ENCODE assay signal across 11 cellular contexts in genomic region chr3:78978037-78978436, GRCh38.
DNase-seq lines count a peak whose midpoint lies in the region; ATAC-seq and TF ChIP-seq lines count a peak whose summit lies in the region.
"Had no signal": no experiment of that assay in that cellular context is flagged by ENCODE, and none has a peak within 500 bp of the region (broad histone marks: within the 10 kb centered on the region; RNA-seq: fewer than 3 reads in every experiment).

No MANE protein-coding gene starts in this region.

- CTCF ChIA-PET in activated CD4-positive, alpha-beta memory T cell treated with anti-CD3 and anti-CD28 coated beads for 36 hours (lab: Charles Lee) = no interaction called here

- DNase-seq in EH (ENCODE audit: low read depth) (peak; percentile 24), M059J (ENCODE audit: low read depth) (peak; percentile 11), astrocyte of the hippocampus (ENCODE audit: low read depth, low spot score) (peak; percentile 36), myocyte (ENCODE audit: low read depth) (peak; percentile 19), coronary artery (ENCODE audit: low spot score) (no peak)
- DNase-seq in stimulated activated CD4-positive, alpha-beta T cell treated with anti-CD3 and anti-CD28 coated beads, Interleukin-15, amount 100 ng/mL, for 24 hours = no peak
- no peak for DNase-seq in activated CD4-positive, alpha-beta memory T cell treated with anti-CD3 and anti-CD28 coated beads for 36 hours
- DNase-seq: erythroblast; stimulated activated CD4-positive, alpha-beta T cell treated with anti-CD3 and anti-CD28 coated beads, Interleukin-4, amount 100 ng/mL, for 24 hours had no signal

- no peaks in the 10 kb centered on the region for H3K27me3 Mint-ChIP-seq in activated CD4-positive, alpha-beta memory T cell treated with anti-CD3 and anti-CD28 coated beads for 36 hours

- intact Hi-C loops in activated CD4-positive, alpha-beta memory T cell treated with anti-CD3 and anti-CD28 coated beads for 36 hours (cut with micrococcal nuclease) = no loop called here

- TF ChIP-seq CTCF in coronary artery (IDR thresholded peaks at IDR 0.05) = no peak

- H3K4me1 Mint-ChIP-seq in activated CD4-positive, alpha-beta memory T cell treated with anti-CD3 and anti-CD28 coated beads for 36 hours (ENCODE audit: low read depth) = no peaks in the 10 kb centered on the region

- POLR2A ChIA-PET in activated CD4-positive, alpha-beta memory T cell treated with anti-CD3 and anti-CD28 coated beads for 36 hours (lab: Charles Lee) = no interaction called here

- H3K36me3 Mint-ChIP-seq in activated CD4-positive, alpha-beta memory T cell treated with anti-CD3 and anti-CD28 coated beads for 36 hours = no peaks in the 10 kb centered on the region

- no peak overlapping the region for H3K4me3 Mint-ChIP-seq in activated CD4-positive, alpha-beta memory T cell treated with anti-CD3 and anti-CD28 coated beads for 36 hours
- H3K4me3 Mint-ChIP-seq: activated T-helper 1 cell treated with anti-CD3 and anti-CD28 coated beads, Interleukin-12 subunit alpha, Interleukin-12 subunit beta, Interleukin-2, Interleukin-4 antibody, amounts not matched to agents 30 ng/mL and 10 ng/mL and 1 ng/mL, durations not matched to agents 14 hours and 24 hours and 36 hours had no signal

- H3K27ac Mint-ChIP-seq in activated CD4-positive, alpha-beta memory T cell treated with anti-CD3 and anti-CD28 coated beads for 36 hours = no peak overlapping the region
- H3K27ac Mint-ChIP-seq: activated T-helper 1 cell treated with anti-CD3 and anti-CD28 coated beads, Interleukin-12 subunit alpha, Interleukin-12 subunit beta, Interleukin-2, Interleukin-4 antibody, amounts not matched to agents 30 ng/mL and 10 ng/mL and 1 ng/mL, durations not matched to agents 14 hours and 24 hours and 36 hours had no signal

- H3K9me3 Mint-ChIP-seq in activated CD4-positive, alpha-beta memory T cell treated with anti-CD3 and anti-CD28 coated beads for 36 hours = peaks cover 4% of the 10 kb centered on the region
- H3K9me3 Mint-ChIP-seq: activated T-helper 1 cell treated with anti-CD3 and anti-CD28 coated beads, Interleukin-12 subunit alpha, Interleukin-12 subunit beta, Interleukin-2, Interleukin-4 antibody, amounts not matched to agents 30 ng/mL and 10 ng/mL and 1 ng/mL, durations not matched to agents 14 hours and 24 hours and 36 hours had no signal

- ATAC-seq in GM19324 (IDR thresholded peaks at IDR 0.05; ENCODE audit: low FRiP score, unreplicated experiment) = no peak

- H3K27ac ChIP-seq in coronary artery = no peak overlapping the region

- H3K4me3 ChIP-seq in coronary artery = no peak overlapping the region

Comparison
In these comparisons a context has a peak if more than half of its experiments do, and no peak if none do; other contexts are left out.
1. DNase-seq: peak in EH (single experiment), M059J (single experiment), astrocyte of the hippocampus (single experiment) and myocyte (single experiment); none in coronary artery (single experiment), stimulated activated CD4-positive, alpha-beta T cell treated with anti-CD3 and anti-CD28 coated beads, Interleukin-15, amount 100 ng/mL, for 24 hours (single experiment) and activated CD4-positive, alpha-beta memory T cell treated with anti-CD3 and anti-CD28 coated beads for 36 hours (single experiment).